20 cellular contexts compared by ENCODE assay signal in genomic region chr2:19228720-19229119, GRCh38.
DNase-seq lines count a peak whose midpoint lies in the region; ATAC-seq and TF ChIP-seq lines count a peak whose summit lies in the region.
"Had no signal": no experiment of that assay in that cellular context is flagged by ENCODE, and none has a peak within 500 bp of the region (broad histone marks: within the 10 kb centered on the region; RNA-seq: fewer than 3 reads in every experiment).

No MANE protein-coding gene starts in this region.

- H3K9me3 Mint-ChIP-seq in type B pancreatic cell, result peaks cover 6% of the 10 kb centered on the region
- H3K9me3 Mint-ChIP-seq: activated CD8-positive, alpha-beta T cell treated with anti-CD3 and anti-CD28 coated beads for 36 hours; CD8-positive, alpha-beta memory T cell had no signal

- DNase-seq in cardiac muscle cell (ENCODE audit: low read depth in 1 of 2, low spot score in 1 of 2) (no peak), left ventricle myocardium inferior (no peak), NCI-H2196 treated with DMSO at 0.1 percent for 48 hours (lab: John Stamatoyannopoulos, UW; ENCODE audit: unreplicated experiment) (peak; percentile 14), epithelial cell of esophagus (ENCODE audit: low read depth) (peak; percentile 98), type B pancreatic cell (ENCODE audit: extremely low spot score, unreplicated experiment) (no peak)
- no peak for DNase-seq in stimulated activated CD4-positive, alpha-beta T cell treated with anti-CD3 and anti-CD28 coated beads, Interleukin-2, amount 100 ng/mL, for 24 hours
- DNase-seq: activated CD8-positive, alpha-beta T cell treated with anti-CD3 and anti-CD28 coated beads for 36 hours; activated effector memory CD4-positive, alpha-beta T cell treated with Interleukin-2 at 50 U/mL for 16 hours; aorta; CD8-positive, alpha-beta memory T cell; cortex of kidney; mesenchymal stem cell; MV-4-11; NCI-H69; occipital lobe; SHP77 treated with DMSO at 0.1 percent for 48 hours; substantia nigra had no signal

- H3K4me3 ChIP-seq in cardiac muscle cell (no peak overlapping the region), left ventricle myocardium inferior (no peak overlapping the region), epithelial cell of esophagus (ENCODE audit: low read length) (peak overlapping the region; percentile 50)
- H3K4me3 ChIP-seq: skin epidermis had no signal

- no peaks in the 10 kb centered on the region for H3K36me3 Mint-ChIP-seq in type B pancreatic cell
- H3K36me3 Mint-ChIP-seq: CD8-positive, alpha-beta memory T cell had no signal

- no peaks in the 10 kb centered on the region for H3K9me3 ChIP-seq in cardiac muscle cell (ENCODE audit: low read depth)
- H3K9me3 ChIP-seq in left ventricle myocardium inferior (replicated peaks), result no peaks in the 10 kb centered on the region

- no peak overlapping the region for H3K27ac Mint-ChIP-seq in type B pancreatic cell
- H3K27ac Mint-ChIP-seq: activated CD8-positive, alpha-beta T cell treated with anti-CD3 and anti-CD28 coated beads for 36 hours; CD8-positive, alpha-beta memory T cell had no signal

- H3K27me3 Mint-ChIP-seq in type B pancreatic cell, result no peaks in the 10 kb centered on the region

- H3K27me3 ChIP-seq in cardiac muscle cell, result no peaks in the 10 kb centered on the region
- no peaks in the 10 kb centered on the region for H3K27me3 ChIP-seq in left ventricle myocardium inferior (ENCODE audit: low read depth)

- H3K4me1 ChIP-seq in cardiac muscle cell (ENCODE audit: low read depth) (peaks cover 32% of the 10 kb centered on the region), left ventricle myocardium inferior (peaks cover 9% of the 10 kb centered on the region)

- intact Hi-C loops in left ventricle myocardium inferior (cut with micrococcal nuclease), result no loop called here

- peak overlapping the region; percentile 37 for H3K4me3 Mint-ChIP-seq in type B pancreatic cell
- H3K4me3 Mint-ChIP-seq: activated CD8-positive, alpha-beta T cell treated with anti-CD3 and anti-CD28 coated beads for 36 hours; CD8-positive, alpha-beta memory T cell had no signal

- ATAC-seq in GM19023 (IDR thresholded peaks at IDR 0.05; ENCODE audit: unreplicated experiment) (no peak), GM21390 (IDR thresholded peaks at IDR 0.05; ENCODE audit: unreplicated experiment) (no peak)
- ATAC-seq: activated CD8-positive, alpha-beta T cell treated with anti-CD3 and anti-CD28 coated beads for 36 hours had no signal

- no peaks in the 10 kb centered on the region for H3K36me3 ChIP-seq in cardiac muscle cell
- no peaks in the 10 kb centered on the region for H3K36me3 ChIP-seq in left ventricle myocardium inferior

- H3K27ac ChIP-seq in cardiac muscle cell (peak overlapping the region; percentile 50), left ventricle myocardium inferior (replicated peaks) (no peak overlapping the region)
- H3K27ac ChIP-seq: skin epidermis had no signal

- TF ChIP-seq CTCF in cardiac muscle cell (IDR thresholded peaks at IDR 0.05; ENCODE audit: low read depth, low read length) (no peak), left ventricle myocardium inferior (IDR thresholded peaks at IDR 0.05; ENCODE audit: borderline replicate concordance) (no peak), epithelial cell of esophagus (IDR thresholded peaks at IDR 0.05; ENCODE audit: insufficient read depth, low read depth, low read length, missing control alignments) (peak; percentile 15), type B pancreatic cell (conservative IDR thresholded peaks at IDR 0.05) (no peak)

- H3K4me1 Mint-ChIP-seq in type B pancreatic cell (ENCODE audit: unreplicated experiment), result peaks cover 39% of the 10 kb centered on the region
- H3K4me1 Mint-ChIP-seq: CD8-positive, alpha-beta memory T cell had no signal

Comparison
In these comparisons a context has a peak if more than half of its experiments do, and no peak if none do; other contexts are left out.
1. DNase-seq: peak in NCI-H2196 treated with DMSO at 0.1 percent for 48 hours (single experiment) and epithelial cell of esophagus (single experiment); none in cardiac muscle cell (0 of 2), left ventricle myocardium inferior (single experiment), type B pancreatic cell (single experiment) and stimulated activated CD4-positive, alpha-beta T cell treated with anti-CD3 and anti-CD28 coated beads, Interleukin-2, amount 100 ng/mL, for 24 hours (0 of 2).